In the genomic region with DNA sequence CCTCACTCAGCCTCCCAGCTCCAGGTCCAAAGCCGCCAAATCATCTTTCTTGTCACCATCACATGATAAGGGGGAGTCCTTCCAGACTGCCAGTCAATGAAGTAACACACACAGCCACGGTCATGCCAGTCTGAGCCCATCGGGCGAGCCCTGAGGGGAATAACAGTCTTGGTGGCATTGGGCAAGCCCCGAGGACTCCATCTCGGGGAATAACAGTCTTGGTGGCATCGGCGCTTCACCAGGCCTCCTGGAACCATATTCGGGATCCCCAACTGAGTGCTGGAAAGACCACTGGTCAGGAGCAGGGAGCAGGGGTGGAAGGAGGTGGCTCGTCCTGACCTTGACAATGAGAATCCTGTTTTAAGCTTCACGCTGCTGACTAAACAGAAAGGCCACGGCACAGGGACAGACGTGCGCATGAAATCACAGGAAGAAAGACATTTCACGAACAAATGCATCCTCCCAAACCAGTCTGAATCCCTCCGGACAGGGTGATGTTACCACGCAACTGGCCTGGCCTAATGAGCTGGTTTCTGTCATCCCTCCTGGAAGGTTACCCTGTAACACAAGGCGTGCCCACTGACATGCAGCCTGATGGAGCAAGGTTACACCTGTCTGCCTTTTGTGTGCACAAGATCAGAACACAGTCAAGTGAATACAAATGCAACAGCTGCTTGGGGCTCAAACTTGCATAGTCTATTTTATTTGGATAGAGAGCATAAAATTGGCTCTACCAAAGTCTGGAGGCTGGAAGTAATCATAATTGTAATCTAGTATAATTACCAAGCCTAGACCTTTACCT, we compare ENCODE assay signal across 17 cellular contexts.
"Had no signal": no experiment of that assay in that cellular context is flagged by ENCODE, and none has a peak within 500 bp of the region (broad histone marks: within the 10 kb centered on the region; RNA-seq: fewer than 3 reads in every experiment).

No MANE protein-coding gene starts in this region.

- DNase-seq: activated CD4-positive, alpha-beta T cell treated with anti-CD3 and anti-CD28 coated beads, Interleukin-2, amount 50 U/mL, for 4 hours; activated CD4-positive, CD25-positive, alpha-beta regulatory T cell treated with anti-CD3 and anti-CD28 coated beads, Interleukin-2, amount 50 U/mL, for 72 hours; activated CD8-positive, alpha-beta memory T cell treated with anti-CD3 and anti-CD28 coated beads, Interleukin-2, amount 10 ng/mL, durations not matched to agents 7 days and 5 days; activated gamma-delta T cell; activated T-cell treated with anti-CD3 and anti-CD28 coated beads, Interleukin-2, amount 50 U/mL, for 48 hours; anterior cingulate cortex; heart right ventricle; left ventricle myocardium inferior; occipital lobe; psoas muscle; stimulated activated naive CD8-positive, alpha-beta T cell treated with anti-CD3 and anti-CD28 coated beads, Interleukin-15, Interleukin-2, amounts not matched to agents 100 U/mL and 50 U/mL, for 24 hours; T-helper 9 cell; upper lobe of right lung had no signal

- H3K27me3 Mint-ChIP-seq: activated CD8-positive, alpha-beta memory T cell treated with anti-CD3 and anti-CD28 coated beads, Interleukin-2, amount 10 ng/mL, durations not matched to agents 7 days and 5 days; activated naive CD8-positive, alpha-beta T cell; memory B cell; natural killer cell treated with Interleukin-12 subunit alpha and Interleukin-12 subunit beta and Interleukin-15 and Interleukin-18, amount 100 ng/mL, for 72 hours had no signal

- H3K27me3 ChIP-seq: breast epithelium, heart right ventricle, upper lobe of right lung had no signal

- H3K9me3 Mint-ChIP-seq: memory B cell; natural killer cell treated with Interleukin-12 subunit alpha and Interleukin-12 subunit beta and Interleukin-15 and Interleukin-18, amount 100 ng/mL, for 72 hours had no signal

- H3K4me1 ChIP-seq: breast epithelium, heart right ventricle, left ventricle myocardium inferior, psoas muscle, upper lobe of right lung had no signal

- H3K9me3 ChIP-seq: breast epithelium, heart right ventricle, left ventricle myocardium inferior, psoas muscle, upper lobe of right lung had no signal

- H3K36me3 Mint-ChIP-seq: activated CD8-positive, alpha-beta memory T cell treated with anti-CD3 and anti-CD28 coated beads, Interleukin-2, amount 10 ng/mL, durations not matched to agents 7 days and 5 days; activated naive CD8-positive, alpha-beta T cell; memory B cell; natural killer cell treated with Interleukin-12 subunit alpha and Interleukin-12 subunit beta and Interleukin-15 and Interleukin-18, amount 100 ng/mL, for 72 hours had no signal

- H3K4me1 Mint-ChIP-seq: activated CD8-positive, alpha-beta memory T cell treated with anti-CD3 and anti-CD28 coated beads, Interleukin-2, amount 10 ng/mL, durations not matched to agents 7 days and 5 days had no signal

- H3K27ac ChIP-seq: breast epithelium, heart right ventricle, left ventricle myocardium inferior, psoas muscle, upper lobe of right lung had no signal

- H3K4me3 Mint-ChIP-seq: activated CD8-positive, alpha-beta memory T cell treated with anti-CD3 and anti-CD28 coated beads, Interleukin-2, amount 10 ng/mL, durations not matched to agents 7 days and 5 days; activated naive CD8-positive, alpha-beta T cell; memory B cell; natural killer cell treated with Interleukin-12 subunit alpha and Interleukin-12 subunit beta and Interleukin-15 and Interleukin-18, amount 100 ng/mL, for 72 hours had no signal

- H3K27ac Mint-ChIP-seq: activated CD8-positive, alpha-beta memory T cell treated with anti-CD3 and anti-CD28 coated beads, Interleukin-2, amount 10 ng/mL, durations not matched to agents 7 days and 5 days; activated naive CD8-positive, alpha-beta T cell; memory B cell; natural killer cell treated with Interleukin-12 subunit alpha and Interleukin-12 subunit beta and Interleukin-15 and Interleukin-18, amount 100 ng/mL, for 72 hours had no signal
